ENCODE assay signal across 8 cellular contexts in the genomic region with DNA sequence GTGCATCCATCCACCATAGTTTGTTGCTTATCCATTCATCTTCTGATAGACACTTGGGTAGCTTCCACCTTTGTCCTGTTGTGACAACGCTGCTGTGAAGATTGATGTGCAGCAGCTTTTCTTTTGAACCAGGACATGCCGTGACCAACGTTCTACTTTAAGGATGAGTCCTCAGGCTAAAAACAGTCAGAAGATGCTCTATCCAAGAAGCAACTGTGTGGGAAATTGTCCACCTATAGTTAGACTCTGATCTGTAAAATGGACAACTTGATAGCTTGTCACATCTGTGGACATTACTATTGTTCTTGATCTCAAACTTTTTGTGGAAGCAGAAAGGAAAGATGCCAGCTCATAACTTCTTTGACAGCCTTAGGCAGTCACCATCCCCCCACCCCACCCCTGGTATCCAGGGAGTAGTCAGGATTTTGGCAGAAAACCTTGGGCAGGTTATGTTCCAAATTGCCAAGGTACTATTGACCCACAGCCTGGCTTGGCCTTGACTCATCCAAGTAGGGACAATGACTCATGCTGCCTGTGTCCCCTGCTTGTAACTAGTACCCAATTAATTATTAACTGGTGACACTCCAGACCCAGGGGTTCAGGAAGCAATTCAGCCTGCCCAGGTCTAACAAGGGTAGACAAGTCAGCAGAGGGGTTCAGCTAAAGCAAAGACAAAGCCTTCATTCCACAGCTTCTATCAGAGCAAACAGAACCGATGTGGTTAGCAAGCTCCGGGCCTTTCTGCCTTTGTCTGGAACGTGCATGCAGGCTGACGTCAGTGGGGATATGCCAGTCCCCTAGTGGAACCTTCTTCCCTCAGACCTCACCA.
DNase-seq lines count a peak whose midpoint lies in the region; ATAC-seq, FAIRE-seq and TF ChIP-seq lines count a peak whose summit lies in the region.
"Had no signal": no experiment of that assay in that cellular context is flagged by ENCODE, and none has a peak within 500 bp of the region (broad histone marks: within the 10 kb centered on the region; RNA-seq: fewer than 3 reads in every experiment).

No MANE protein-coding gene starts in this region.

- TF ChIP-seq POLR2A in HepG2 (IDR thresholded peaks at IDR 0.05; ENCODE audit: insufficient read depth in 1 of 2, low read depth in 2 of 2, low read length in 2 of 2) (peak in 1 of 2 experiments; percentile 59; a peak in 2 of 4 replicates), transverse colon (IDR thresholded peaks at IDR 0.05) (no peak)

- no peaks in the 10 kb centered on the region for H3K9me3 Mint-ChIP-seq in natural killer cell treated with Interleukin-12 subunit alpha and Interleukin-12 subunit beta and Interleukin-15 and Interleukin-18, amount 100 ng/mL, for 72 hours

- no peak for DNase-seq in T-helper 17 cell
- peak; percentile 99 for DNase-seq in HepG2 (ENCODE audit: low spot score)
- peak; percentile 54 for DNase-seq in transverse colon
- no peak for DNase-seq in GM19240 (ENCODE audit: insufficient read length, low spot score)
- no peak for DNase-seq in natural killer cell treated with Interleukin-12 subunit alpha and Interleukin-12 subunit beta and Interleukin-15 and Interleukin-18, amount 100 ng/mL, for 72 hours (ENCODE audit: low spot score)
- DNase-seq in NCI-H526 treated with DMSO at 0.1 percent for 48 hours (lab: John Stamatoyannopoulos, UW), result no peak
- DNase-seq: cortex of kidney had no signal

- H3K27ac Mint-ChIP-seq in T-helper 17 cell, result peak overlapping the region; percentile 100
- H3K27ac Mint-ChIP-seq in natural killer cell treated with Interleukin-12 subunit alpha and Interleukin-12 subunit beta and Interleukin-15 and Interleukin-18, amount 100 ng/mL, for 72 hours, result peak overlapping the region in 1 of 2 donors; percentile 21

- POLR2A ChIA-PET in HepG2 (lab: Yijun Ruan, JAX), result interaction anchor here (0.5 to 2.7 kb wide), 11 partner anchors 9 to 305 kb away, joined by 3 to 15 read pairs (median 4); no protein-coding TSS in a partner anchor

- CTCF ChIA-PET in HepG2 (lab: Yijun Ruan, JAX; ENCODE audit: low intra/inter-chr PET ratio, low total read pairs), result interaction anchor here (2.6 to 3.0 kb wide), 3 partner anchors 161 to 304 kb away, joined by 11 to 55 read pairs (median 28); no protein-coding TSS in a partner anchor

- H3K4me2 ChIP-seq in HepG2 (ENCODE audit: low read depth, low read length), result peak overlapping the region; percentile 82

- peak; percentile 100 for FAIRE-seq in HepG2 (lab: Jason Lieb, UNC)

- no peaks in the 10 kb centered on the region for H3K36me3 Mint-ChIP-seq in T-helper 17 cell (ENCODE audit: low read depth)
- H3K36me3 Mint-ChIP-seq in natural killer cell treated with Interleukin-12 subunit alpha and Interleukin-12 subunit beta and Interleukin-15 and Interleukin-18, amount 100 ng/mL, for 72 hours, result no peaks in the 10 kb centered on the region

- H3K27me3 ChIP-seq in HepG2 (ENCODE audit: control insufficient read depth in 1 of 2, insufficient read depth in 2 of 2, low read length in 2 of 2) (no peaks in the 10 kb centered on the region), transverse colon (no peaks in the 10 kb centered on the region)

- no peaks in the 10 kb centered on the region for H3K9me3 ChIP-seq in T-helper 17 cell (ENCODE audit: control insufficient read depth, low read length, poor library complexity, severe bottlenecking)
- H3K9me3 ChIP-seq in HepG2 (ENCODE audit: low read length), result no peaks in the 10 kb centered on the region
- H3K9me3 ChIP-seq in transverse colon, result no peaks in the 10 kb centered on the region

- no peak overlapping the region for H2AFZ ChIP-seq in HepG2 (ENCODE audit: low read length)

- no TSS peak for BruUV-seq in HepG2 (replicated peaks; lab: Mats Ljungman, UMichigan)

- H3K4me1 ChIP-seq in HepG2 (ENCODE audit: insufficient read depth, low read length) (peaks cover 75% of the 10 kb centered on the region), transverse colon (peaks cover 18 to 64% (median 39%) of the 10 kb centered on the region in 4 donors)

- H3K4me1 Mint-ChIP-seq in T-helper 17 cell, result peaks cover 49% of the 10 kb centered on the region
- peaks cover 35 to 43% of the 10 kb centered on the region in 2 donors for H3K4me1 Mint-ChIP-seq in natural killer cell treated with Interleukin-12 subunit alpha and Interleukin-12 subunit beta and Interleukin-15 and Interleukin-18, amount 100 ng/mL, for 72 hours (ENCODE audit: low read depth in 2 of 2)

- intact Hi-C loops in HepG2 (cut with micrococcal nuclease; ENCODE audit: unreplicated experiment), result loop anchor here (1.0 to 2.0 kb wide), 4 partner anchors 32 to 161 kb away; no protein-coding TSS in a partner anchor
- intact Hi-C loops in transverse colon (cut with DNase I; ENCODE audit: low total_unique reads), result loop anchor here (2.0 to 5.0 kb wide), 2 partner anchors 133 to 303 kb away; no protein-coding TSS in a partner anchor

- WGBS in HepG2 (ENCODE audit: low lambda C conversion rate), result 35% methylated on average over 7 of the region's 7 CpGs
- 67 to 90% methylated on average over 2 to 7 of the region's 7 CpGs for WGBS in transverse colon (ENCODE audit: low coverage in 1 of 2), 2 donors

- H3K27ac ChIP-seq in HepG2 (ENCODE audit: extremely low read length, insufficient read depth, low read length), result peak overlapping the region; percentile 91
- peak overlapping the region; percentile 31 to 87 (median 72) for H3K27ac ChIP-seq in transverse colon

- peak overlapping the region; percentile 71 for H3K9ac ChIP-seq in HepG2 (ENCODE audit: insufficient read depth, low read depth, low read length)

- H3K4me3 Mint-ChIP-seq in T-helper 17 cell, result peak overlapping the region; percentile 9
- H3K4me3 Mint-ChIP-seq in natural killer cell treated with Interleukin-12 subunit alpha and Interleukin-12 subunit beta and Interleukin-15 and Interleukin-18, amount 100 ng/mL, for 72 hours, result no peak overlapping the region

- TF ChIP-seq CTCF in HepG2 (CRISPR knock-in tag; IDR thresholded peaks at IDR 0.05) (peak; percentile 38), transverse colon (IDR thresholded peaks at IDR 0.05) (no peak)

- no peak for TF ChIP-seq RAD21 in HepG2 (CRISPR knock-in tag; IDR thresholded peaks at IDR 0.05)

- in situ Hi-C loops in HepG2 (cut with HindIII; ENCODE audit: extremely low pct_ligation_motif_present, low pct_unique_long_range_greater_than_20kb), result loop anchor here (10.0 kb wide), 1 partner anchor 135 kb away; a partner anchor contains a TSS
- in situ Hi-C loops in transverse colon (cut with MboI; ENCODE audit: low pct_ligation_motif_present in 1 of 4, low pct_unique_long_range_greater_than_20kb in 1 of 4, low sequenced_read_pairs in 3 of 4), result loop anchor here (5.0 to 25.0 kb wide), 3 partner anchors 128 to 305 kb away; a partner anchor contains a TSS

- no peak overlapping the region for H3K4me3 ChIP-seq in HepG2 (replicated peaks in 1 of 3; ENCODE audit: insufficient read depth in 1 of 3, low read depth in 2 of 3, low read length in 3 of 3)
- no peak overlapping the region for H3K4me3 ChIP-seq in transverse colon

- no peaks in the 10 kb centered on the region for H4K20me1 ChIP-seq in HepG2 (ENCODE audit: insufficient read depth, low read length)

- no peaks in the 10 kb centered on the region for H3K79me2 ChIP-seq in HepG2 (ENCODE audit: insufficient read depth, low read length)

- peaks cover 3 to 8% of the 10 kb centered on the region in 2 experiments; a peak in 4 of 5 replicates for H3K36me3 ChIP-seq in HepG2 (replicated peaks in 1 of 2; ENCODE audit: control insufficient read depth in 1 of 2, insufficient read depth in 2 of 2, low read length in 2 of 2)
- H3K36me3 ChIP-seq in transverse colon, result no peaks in the 10 kb centered on the region

- no peaks in the 10 kb centered on the region for H3K27me3 Mint-ChIP-seq in T-helper 17 cell
- H3K27me3 Mint-ChIP-seq in natural killer cell treated with Interleukin-12 subunit alpha and Interleukin-12 subunit beta and Interleukin-15 and Interleukin-18, amount 100 ng/mL, for 72 hours, result peaks cover 8 to 9% of the 10 kb centered on the region in 2 donors

- peak; percentile 84 to 92 for TF ChIP-seq EP300 in HepG2 (IDR thresholded peaks at IDR 0.05; ENCODE audit: low read depth in 2 of 2, low read length in 2 of 2)
- peak; percentile 77; the same call in 1 of the 2 replicates for TF ChIP-seq EP300 in HepG2 (CRISPR knock-in tag; IDR thresholded peaks at IDR 0.05; ENCODE audit: borderline replicate concordance)
- no peak for TF ChIP-seq EP300 in transverse colon (IDR thresholded peaks at IDR 0.05; ENCODE audit: low read depth)

- ATAC-seq in HG02759 (IDR thresholded peaks at IDR 0.05; ENCODE audit: unreplicated experiment), result peak; percentile 55
- ATAC-seq in T-helper 17 cell, result no peak
- ATAC-seq in HepG2, result peak; percentile 92
- no peak for ATAC-seq in natural killer cell treated with Interleukin-12 subunit alpha and Interleukin-12 subunit beta and Interleukin-15 and Interleukin-18, amount 100 ng/mL, for 72 hours

TF ChIP-seq in HepG2, 621 proteins besides CTCF, POLR2A, EP300 and RAD21 (continues in another document):
- TF ChIP-seq RARA (CRISPR knock-in tag; IDR thresholded peaks at IDR 0.05), result peak; percentile 99
- peak; percentile 15; the same call in 1 of the 2 replicates for TF ChIP-seq SP4 (CRISPR knock-in tag; IDR thresholded peaks at IDR 0.05)
- TF ChIP-seq, protein P1, sequence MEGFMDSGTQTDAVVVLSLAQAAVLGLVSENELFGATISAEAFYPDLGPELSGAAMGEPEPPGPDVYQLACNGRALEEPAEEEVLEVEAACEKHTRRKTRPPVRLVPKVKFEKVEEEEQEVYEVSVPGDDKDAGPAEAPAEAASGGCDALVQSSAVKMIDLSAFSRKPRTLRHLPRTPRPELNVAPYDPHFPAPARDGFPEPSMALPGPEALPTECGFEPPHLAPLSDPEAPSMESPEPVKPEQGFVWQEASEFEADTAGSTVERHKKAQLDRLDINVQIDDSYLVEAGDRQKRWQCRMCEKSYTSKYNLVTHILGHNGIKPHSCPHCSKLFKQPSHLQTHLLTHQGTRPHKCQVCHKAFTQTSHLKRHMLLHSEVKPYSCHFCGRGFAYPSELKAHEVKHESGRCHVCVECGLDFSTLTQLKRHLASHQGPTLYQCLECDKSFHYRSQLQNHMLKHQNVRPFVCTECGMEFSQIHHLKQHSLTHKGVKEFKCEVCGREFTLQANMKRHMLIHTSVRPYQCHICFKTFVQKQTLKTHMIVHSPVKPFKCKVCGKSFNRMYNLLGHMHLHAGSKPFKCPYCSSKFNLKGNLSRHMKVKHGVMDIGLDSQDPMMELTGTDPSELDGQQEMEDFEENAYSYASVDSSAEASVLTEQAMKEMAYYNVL (CRISPR knock-in tag; IDR thresholded peaks at IDR 0.05; ENCODE audit: borderline replicate concordance), result peak; percentile 88; the same call in 1 of the 2 replicates
- peak; percentile 60; the same call in 1 of the 2 replicates for TF ChIP-seq ZNF33A (CRISPR knock-in tag; IDR thresholded peaks at IDR 0.05; ENCODE audit: borderline replicate concordance)
- 0 out of 2 replicates have a peak, but pooled peaks have one; percentile 52 for TF ChIP-seq SALL2 (CRISPR knock-in tag; IDR thresholded peaks at IDR 0.05)
- TF ChIP-seq FOXC1 (CRISPR knock-in tag; IDR thresholded peaks at IDR 0.05; ENCODE audit: borderline replicate concordance), result 0 out of 2 replicates have a peak, but pooled peaks have one; percentile 10

Comparison
In these comparisons a context has a peak if more than half of its experiments do, and no peak if none do; other contexts are left out.
1. ATAC-seq: peak in HG02759 (single experiment) and HepG2 (single experiment); none in T-helper 17 cell (single experiment) and natural killer cell treated with Interleukin-12 subunit alpha and Interleukin-12 subunit beta and Interleukin-15 and Interleukin-18, amount 100 ng/mL, for 72 hours (0 of 2).
2. DNase-seq: peak in HepG2 (single experiment) and transverse colon (single experiment); none in T-helper 17 cell (0 of 3), GM19240 (single experiment), natural killer cell treated with Interleukin-12 subunit alpha and Interleukin-12 subunit beta and Interleukin-15 and Interleukin-18, amount 100 ng/mL, for 72 hours (single experiment) and NCI-H526 treated with DMSO at 0.1 percent for 48 hours (single experiment).